ENCODE assay signal across 22 cellular contexts in genomic region chr3:134003066-134003465, GRCh38. TPM values are rescaled to one million over a fixed set of nuclear protein-coding genes. Genes with fewer than 3 reads are reported as not detected.
"Had no signal": no experiment of that assay in that cellular context is flagged by ENCODE, and none has a peak within 500 bp of the region (broad histone marks: within the 10 kb centered on the region; RNA-seq: fewer than 3 reads in every experiment).

No MANE protein-coding gene starts in this region.

- H3K27ac Mint-ChIP-seq: activated B cell treated with CpG ODN at 0.5 μM for 24 hours; activated CD4-positive, alpha-beta T cell treated with anti-CD3 and anti-CD28 coated beads, Interleukin-2, amount 10 ng/mL, durations not matched to agents 24 days and 14 days; activated naive CD4-positive, alpha-beta T cell treated with anti-CD3 and anti-CD28 coated beads, Interleukin-2, amount 50 U/mL, for 24 hours; T-helper 1 cell treated with Interleukin-12 subunit alpha and Interleukin-12 subunit beta and Interleukin-4 antibody, amounts not matched to agents 30 μg/mL and 1 μg/mL, for 36 hours had no signal

- H3K36me3 Mint-ChIP-seq: activated naive CD4-positive, alpha-beta T cell treated with anti-CD3 and anti-CD28 coated beads, Interleukin-2, amount 50 U/mL, for 24 hours had no signal

- H3K9me3 Mint-ChIP-seq: activated CD4-positive, alpha-beta T cell treated with anti-CD3 and anti-CD28 coated beads, Interleukin-2, amount 10 ng/mL, durations not matched to agents 24 days and 14 days; activated naive CD4-positive, alpha-beta T cell treated with anti-CD3 and anti-CD28 coated beads, Interleukin-2, amount 50 U/mL, for 24 hours; central memory CD8-positive, alpha-beta T cell; T-helper 1 cell treated with Interleukin-12 subunit alpha and Interleukin-12 subunit beta and Interleukin-4 antibody, amounts not matched to agents 30 μg/mL and 1 μg/mL, for 36 hours had no signal

- FAIRE-seq: TTC549 had no signal

- ATAC-seq: Panc1 had no signal

- H3K4me3 Mint-ChIP-seq: activated B cell treated with CpG ODN at 0.5 μM for 24 hours; activated CD4-positive, alpha-beta T cell treated with anti-CD3 and anti-CD28 coated beads, Interleukin-2, amount 10 ng/mL, durations not matched to agents 24 days and 14 days; activated naive CD4-positive, alpha-beta T cell treated with anti-CD3 and anti-CD28 coated beads, Interleukin-2, amount 50 U/mL, for 24 hours; central memory CD8-positive, alpha-beta T cell; T-helper 1 cell treated with Interleukin-12 subunit alpha and Interleukin-12 subunit beta and Interleukin-4 antibody, amounts not matched to agents 30 μg/mL and 1 μg/mL, for 36 hours had no signal

- H3K4me1 Mint-ChIP-seq: activated B cell treated with CpG ODN at 0.5 μM for 24 hours; activated CD4-positive, alpha-beta T cell treated with anti-CD3 and anti-CD28 coated beads, Interleukin-2, amount 10 ng/mL, durations not matched to agents 24 days and 14 days; activated naive CD4-positive, alpha-beta T cell treated with anti-CD3 and anti-CD28 coated beads, Interleukin-2, amount 50 U/mL, for 24 hours; central memory CD8-positive, alpha-beta T cell had no signal

- DNase-seq: activated B cell treated with CpG ODN at 0.5 μM for 24 hours; activated CD4-positive, alpha-beta T cell treated with anti-CD3 and anti-CD28 coated beads for 1 hour; activated CD4-positive, alpha-beta T cell treated with anti-CD3 and anti-CD28 coated beads, Interleukin-2, amount 10 ng/mL, durations not matched to agents 24 days and 14 days; activated CD4-positive, alpha-beta T cell treated with anti-CD3 and anti-CD28 coated beads, Interleukin-2, amount 50 U/mL, for 48 hours; activated T-cell treated with anti-CD3 and anti-CD28 coated beads for 4 hours; MM.1S; NCI-H1105; NCI-H1436; NCI-H1694 treated with DMSO at 0.1 percent for 48 hours; NCI-H2029 treated with DMSO at 0.1 percent for 48 hours; NCI-H510A treated with DMSO at 0.1 percent for 48 hours; NCI-H69; NK-92 treated with Interleukin-12 subunit alpha and Interleukin-12 subunit beta, amount 100 ng/mL, for 24 hours; OCI-M1; Right ventricle myocardium superior; RPMI8226 had no signal

- H3K27me3 Mint-ChIP-seq: activated CD4-positive, alpha-beta T cell treated with anti-CD3 and anti-CD28 coated beads, Interleukin-2, amount 10 ng/mL, durations not matched to agents 24 days and 14 days had no signal

RNA-seq across cellular contexts. Expression of gene SLCO2A1, which starts 26.7 kb away (rescaled TPM):
- total RNA-seq: activated B cell treated with CpG ODN at 0.5 μM for 24 hours; activated CD4-positive, alpha-beta T cell treated with anti-CD3 and anti-CD28 coated beads, Interleukin-2, amount 10 ng/mL, durations not matched to agents 24 days and 14 days; SK-MEL-5 had no signal
